ENCODE assay signal across 27 cellular contexts in genomic region chr5:180299526-180299925, GRCh38.
"Had no signal": no experiment of that assay in that cellular context is flagged by ENCODE, and none has a peak within 500 bp of the region (broad histone marks: within the 10 kb centered on the region; RNA-seq: fewer than 3 reads in every experiment).

No MANE protein-coding gene starts in this region.

- H3K27ac Mint-ChIP-seq: natural killer cell; nephron; neural progenitor cell; stimulated activated effector memory CD8-positive, alpha-beta T cell treated with anti-CD3 and anti-CD28 coated beads, Interleukin-12 subunit alpha, Interleukin-12 subunit beta, amount 100 ng/mL, for 72 hours; stimulated activated naive B cell treated with anti-CD40 and anti-IgM and Interleukin-4, amounts not matched to agents 10 μg/mL and 1 μg/mL and 100 μg/mL, for 72 hours; stimulated activated naive CD8-positive, alpha-beta T cell treated with anti-CD3 and anti-CD28 coated beads, Interleukin-15, Interleukin-2, amounts not matched to agents 100 ng/mL and 50 ng/mL, for 24 hours had no signal

- H2AFZ ChIP-seq: neural progenitor cell, parathyroid adenoma had no signal

- H3K27me3 Mint-ChIP-seq: progenitor cell of endocrine pancreas had no signal

- H3K4me1 Mint-ChIP-seq: neural progenitor cell; stimulated activated effector memory CD8-positive, alpha-beta T cell treated with anti-CD3 and anti-CD28 coated beads, Interleukin-12 subunit alpha, Interleukin-12 subunit beta, amount 100 ng/mL, for 72 hours had no signal

- H3K27me3 ChIP-seq: neural progenitor cell, ovary, right lobe of liver, stomach, thyroid gland, tibial nerve, upper lobe of left lung, vagina had no signal

- H3K4me2 ChIP-seq: neural progenitor cell, smooth muscle cell had no signal

- H3K36me3 Mint-ChIP-seq: natural killer cell; stimulated activated effector memory CD8-positive, alpha-beta T cell treated with anti-CD3 and anti-CD28 coated beads, Interleukin-12 subunit alpha, Interleukin-12 subunit beta, amount 100 ng/mL, for 72 hours had no signal

- H3K4me3 Mint-ChIP-seq: natural killer cell; nephron; neural progenitor cell; stimulated activated effector memory CD8-positive, alpha-beta T cell treated with anti-CD3 and anti-CD28 coated beads, Interleukin-12 subunit alpha, Interleukin-12 subunit beta, amount 100 ng/mL, for 72 hours; stimulated activated naive B cell treated with anti-CD40 and anti-IgM and Interleukin-4, amounts not matched to agents 10 μg/mL and 1 μg/mL and 100 μg/mL, for 72 hours; stimulated activated naive CD8-positive, alpha-beta T cell treated with anti-CD3 and anti-CD28 coated beads, Interleukin-15, Interleukin-2, amounts not matched to agents 100 ng/mL and 50 ng/mL, for 24 hours had no signal

- DNase-seq: natural killer cell; occipital lobe; ovary; psoas muscle; right cardiac atrium; right lobe of liver; stimulated activated CD4-positive, alpha-beta T cell treated with anti-CD3 and anti-CD28 coated beads, Interleukin-15, amount 100 ng/mL, for 24 hours; stimulated activated CD4-positive, alpha-beta T cell treated with anti-CD3 and anti-CD28 coated beads, Interleukin-2, amount 100 ng/mL, for 24 hours; stimulated activated CD4-positive, alpha-beta T cell treated with anti-CD3 and anti-CD28 coated beads, Interleukin-2, amount 100 ng/mL, for 48 hours; stimulated activated CD4-positive, alpha-beta T cell treated with anti-CD3 and anti-CD28 coated beads, Interleukin-4, amount 100 ng/mL, for 24 hours; stimulated activated naive B cell treated with anti-CD40 and anti-IgM and Interleukin-4, amounts not matched to agents 10 μg/mL and 1 μg/mL and 100 μg/mL, for 72 hours; stimulated activated naive CD4-positive, alpha-beta T cell treated with Interleukin-2 at 50 U/mL for 16 hours; stomach; thyroid gland; trophoblast cell; upper lobe of left lung had no signal

- H3K27ac ChIP-seq: neural progenitor cell, ovary, parathyroid adenoma, psoas muscle, right lobe of liver, skin epidermis, stomach, thoracic aorta, thyroid gland, tibial nerve, upper lobe of left lung, vagina had no signal

- H3K36me3 ChIP-seq: neural progenitor cell, ovary, right lobe of liver, thoracic aorta, thyroid gland, upper lobe of left lung had no signal

- H3K4me1 ChIP-seq: neural progenitor cell, parathyroid adenoma, psoas muscle, right lobe of liver, stomach, thyroid gland, tibial nerve, upper lobe of left lung, vagina had no signal

- H3K9me3 ChIP-seq: ovary, psoas muscle, right lobe of liver, stomach, thoracic aorta, thyroid gland, tibial nerve, upper lobe of left lung, vagina had no signal

- H3K4me3 ChIP-seq: neural progenitor cell, ovary, psoas muscle, right lobe of liver, skin epidermis, smooth muscle cell, stomach, thoracic aorta, thyroid gland, tibial nerve, upper lobe of left lung, vagina had no signal

- H3K9me3 Mint-ChIP-seq: natural killer cell; nephron; stimulated activated effector memory CD8-positive, alpha-beta T cell treated with anti-CD3 and anti-CD28 coated beads, Interleukin-12 subunit alpha, Interleukin-12 subunit beta, amount 100 ng/mL, for 72 hours; stimulated activated naive B cell treated with anti-CD40 and anti-IgM and Interleukin-4, amounts not matched to agents 10 μg/mL and 1 μg/mL and 100 μg/mL, for 72 hours; stimulated activated naive CD8-positive, alpha-beta T cell treated with anti-CD3 and anti-CD28 coated beads, Interleukin-15, Interleukin-2, amounts not matched to agents 100 ng/mL and 50 ng/mL, for 24 hours had no signal

- H3K79me2 ChIP-seq: parathyroid adenoma had no signal

- ATAC-seq: natural killer cell; psoas muscle; right cardiac atrium; right lobe of liver; stimulated activated naive B cell treated with anti-CD40 and anti-IgM and Interleukin-4, amounts not matched to agents 10 μg/mL and 1 μg/mL and 100 μg/mL, for 72 hours had no signal
